ENCODE assay signal across 9 cellular contexts in the genomic region with DNA sequence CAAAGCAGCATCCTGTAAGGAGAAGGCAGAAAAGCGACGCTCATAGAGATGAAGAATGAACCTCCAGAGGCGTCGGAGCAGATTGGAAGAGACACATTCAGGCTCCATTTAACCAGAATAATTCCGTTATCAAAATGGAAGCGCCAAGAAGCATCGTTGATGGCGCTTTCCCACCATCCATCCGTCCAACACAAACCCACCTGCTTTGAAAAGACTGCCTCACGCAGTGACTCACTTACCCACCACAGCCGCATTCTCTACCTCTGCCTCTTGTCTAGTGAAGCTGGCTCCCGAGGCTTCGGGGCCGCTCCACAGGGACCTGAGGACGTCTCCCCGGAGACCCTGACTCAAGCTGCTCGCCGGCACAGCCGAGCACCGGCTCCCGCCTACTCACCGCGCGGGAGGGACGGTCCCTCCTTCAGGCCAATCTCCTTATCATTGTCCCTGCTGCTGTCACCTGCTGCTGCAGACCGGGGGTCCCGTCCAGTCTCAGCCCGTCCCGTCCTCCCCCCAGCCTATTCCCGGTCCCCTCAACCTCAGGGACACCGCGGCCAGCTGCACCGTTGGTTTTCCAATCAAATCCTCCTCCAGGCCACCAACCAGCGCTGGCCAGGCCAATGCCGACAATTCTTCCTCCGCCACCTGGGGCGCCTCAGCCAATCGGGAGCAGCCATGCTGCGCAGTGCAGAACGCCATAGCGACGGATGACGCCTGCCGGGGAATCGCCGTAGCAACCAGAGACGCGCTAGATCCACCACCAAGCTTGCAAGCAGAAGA. TPM values are rescaled to one million over a fixed set of nuclear protein-coding genes. Genes with fewer than 3 reads are reported as not detected.
DNase-seq lines count a peak whose midpoint lies in the region; ATAC-seq and TF ChIP-seq lines count a peak whose summit lies in the region.
"Had no signal": no experiment of that assay in that cellular context is flagged by ENCODE, and none has a peak within 500 bp of the region (broad histone marks: within the 10 kb centered on the region; RNA-seq: fewer than 3 reads in every experiment).

A gene with protein sequence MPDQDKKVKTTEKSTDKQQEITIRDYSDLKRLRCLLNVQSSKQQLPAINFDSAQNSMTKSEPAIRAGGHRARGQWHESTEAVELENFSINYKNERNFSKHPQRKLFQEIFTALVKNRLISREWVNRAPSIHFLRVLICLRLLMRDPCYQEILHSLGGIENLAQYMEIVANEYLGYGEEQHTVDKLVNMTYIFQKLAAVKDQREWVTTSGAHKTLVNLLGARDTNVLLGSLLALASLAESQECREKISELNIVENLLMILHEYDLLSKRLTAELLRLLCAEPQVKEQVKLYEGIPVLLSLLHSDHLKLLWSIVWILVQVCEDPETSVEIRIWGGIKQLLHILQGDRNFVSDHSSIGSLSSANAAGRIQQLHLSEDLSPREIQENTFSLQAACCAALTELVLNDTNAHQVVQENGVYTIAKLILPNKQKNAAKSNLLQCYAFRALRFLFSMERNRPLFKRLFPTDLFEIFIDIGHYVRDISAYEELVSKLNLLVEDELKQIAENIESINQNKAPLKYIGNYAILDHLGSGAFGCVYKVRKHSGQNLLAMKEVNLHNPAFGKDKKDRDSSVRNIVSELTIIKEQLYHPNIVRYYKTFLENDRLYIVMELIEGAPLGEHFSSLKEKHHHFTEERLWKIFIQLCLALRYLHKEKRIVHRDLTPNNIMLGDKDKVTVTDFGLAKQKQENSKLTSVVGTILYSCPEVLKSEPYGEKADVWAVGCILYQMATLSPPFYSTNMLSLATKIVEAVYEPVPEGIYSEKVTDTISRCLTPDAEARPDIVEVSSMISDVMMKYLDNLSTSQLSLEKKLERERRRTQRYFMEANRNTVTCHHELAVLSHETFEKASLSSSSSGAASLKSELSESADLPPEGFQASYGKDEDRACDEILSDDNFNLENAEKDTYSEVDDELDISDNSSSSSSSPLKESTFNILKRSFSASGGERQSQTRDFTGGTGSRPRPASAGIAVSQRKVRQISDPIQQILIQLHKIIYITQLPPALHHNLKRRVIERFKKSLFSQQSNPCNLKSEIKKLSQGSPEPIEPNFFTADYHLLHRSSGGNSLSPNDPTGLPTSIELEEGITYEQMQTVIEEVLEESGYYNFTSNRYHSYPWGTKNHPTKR (minus strand): TSS at position 553 of the 777 bp plus-strand sequence. CDS start 16,501 bp downstream, outside the sequence.

- H3K4me3 ChIP-seq in colonic mucosa (peak within 1 kb of the TSS; percentile 96), kidney epithelial cell (ENCODE audit: low read depth, low read length) (peak within 1 kb of the TSS; percentile 81)

- intact Hi-C loops in colonic mucosa (cut with DNase I): no loop called here

- H3K36me3 ChIP-seq in colonic mucosa (no peaks in the 10 kb centered on the region), kidney epithelial cell (ENCODE audit: control insufficient read depth, insufficient read depth, low read length) (no peaks in the 10 kb centered on the region)

- DNase-seq in NCI-H1436 (lab: John Stamatoyannopoulos, UW) (peak; percentile 74), NCI-H1436 treated with DMSO at 0.1 percent for 48 hours (lab: John Stamatoyannopoulos, UW) (no peak), NCI-H2227 (lab: John Stamatoyannopoulos, UW; ENCODE audit: unreplicated experiment) (peak; percentile 90), colonic mucosa (peak; percentile 93), kidney epithelial cell (ENCODE audit: low read depth) (peak; percentile 76)
- DNase-seq in activated CD4-positive, alpha-beta T cell treated with anti-CD3 and anti-CD28 coated beads for 24 hours (ENCODE audit: low read depth in 2 of 2): peak; percentile 82 to 83
- DNase-seq in stimulated activated CD4-positive, alpha-beta T cell treated with anti-CD3 and anti-CD28 coated beads, Interleukin-15, amount 100 ng/mL, for 1 hour (ENCODE audit: low read depth in 1 of 2, low spot score in 1 of 2): peak; percentile 76 to 88

- ATAC-seq in HG03095 (IDR thresholded peaks at IDR 0.05; ENCODE audit: unreplicated experiment): peak; percentile 100

- peak within 1 kb of the TSS; percentile 62 to 65 for H3K9ac ChIP-seq in colonic mucosa (ENCODE audit: low read depth in 2 of 2, low read length in 2 of 2)

- TF ChIP-seq CTCF in colonic mucosa (IDR thresholded peaks at IDR 0.05) (no peak), kidney epithelial cell (IDR thresholded peaks at IDR 0.05; ENCODE audit: insufficient read depth, low read length, poor library complexity, severe bottlenecking) (no peak)

- peaks cover 4% of the 10 kb centered on the region for H3K4me1 ChIP-seq in colonic mucosa

- H3K27me3 ChIP-seq in colonic mucosa (no peaks in the 10 kb centered on the region), kidney epithelial cell (ENCODE audit: control insufficient read depth, insufficient read depth, low read length) (no peaks in the 10 kb centered on the region)

- no peak within 1 kb of the TSS for H3K27ac ChIP-seq in colonic mucosa
- H3K27ac ChIP-seq: 22Rv1 had no signal

- H3K9me3 ChIP-seq in colonic mucosa: no peaks in the 10 kb centered on the region

RNA-seq across cellular contexts. Expression of the gene that starts here (rescaled TPM):
- total RNA-seq in colonic mucosa (under 1 TPM; 0.67 to 0.88 TPM), kidney epithelial cell (0.67 and 1.4 TPM in 2 replicates)

Comparison
In these comparisons a context has a peak if more than half of its experiments do, and no peak if none do; other contexts are left out.
1. Peak in DNase-seq, H3K4me3 ChIP-seq and H3K9ac ChIP-seq in colonic mucosa; RNA of the gene not detected or under 1 TPM.